ENCODE assay signal across 25 cellular contexts in genomic region chr2:120028795-120029194, GRCh38.
"Had no signal": no experiment of that assay in that cellular context is flagged by ENCODE, and none has a peak within 500 bp of the region (broad histone marks: within the 10 kb centered on the region; RNA-seq: fewer than 3 reads in every experiment).

No MANE protein-coding gene starts in this region.

- H3K9me3 ChIP-seq: colonic mucosa, esophagus muscularis mucosa, gastroesophageal sphincter, lower lobe of right lung had no signal

- ATAC-seq: effector memory CD8-positive, alpha-beta T cell; foreskin keratinocyte; gastroesophageal sphincter; heart left ventricle; left colon; left lobe of liver; left ventricle myocardium superior; lower lobe of right lung had no signal

- H3K4me3 Mint-ChIP-seq: dendritic cell treated with granulocyte-macrophage colony-stimulating factor and Interleukin-4, amounts not matched to agents 40 ng/mL and 50 ng/mL, for 4 days; effector memory CD8-positive, alpha-beta T cell; endodermal cell; immature natural killer cell had no signal

- FAIRE-seq: endometrium, endothelial cell of umbilical vein, frontal cortex, kidney had no signal

- H3K4me1 ChIP-seq: colonic mucosa, foreskin keratinocyte, gastroesophageal sphincter, heart left ventricle, lower lobe of right lung had no signal

- DNase-seq: colonic mucosa; cortex of kidney; effector CD8-positive, alpha-beta T cell; effector memory CD8-positive, alpha-beta T cell; endodermal cell; foreskin keratinocyte; heart left ventricle; hypothalamus; immature natural killer cell; islet precursor cell; kidney; kidney glomerular epithelial cell; left colon; left ventricle myocardium superior; lower lobe of right lung; mesenchymal stem cell; midbrain had no signal

- H2AFZ ChIP-seq: hepatocyte had no signal

- H3K27ac Mint-ChIP-seq: dendritic cell treated with granulocyte-macrophage colony-stimulating factor and Interleukin-4, amounts not matched to agents 40 ng/mL and 50 ng/mL, for 4 days; effector memory CD8-positive, alpha-beta T cell; endodermal cell; immature natural killer cell had no signal

- H3K36me3 ChIP-seq: colonic mucosa, esophagus muscularis mucosa, lower lobe of right lung had no signal

- H3K27me3 ChIP-seq: colonic mucosa, esophagus muscularis mucosa, foreskin keratinocyte, gastroesophageal sphincter, heart left ventricle, hepatocyte had no signal

- H3K27me3 Mint-ChIP-seq: dendritic cell treated with granulocyte-macrophage colony-stimulating factor and Interleukin-4, amounts not matched to agents 40 ng/mL and 50 ng/mL, for 4 days; effector memory CD8-positive, alpha-beta T cell had no signal

- H3K4me2 ChIP-seq: hepatocyte had no signal

- H3K27ac ChIP-seq: colonic mucosa, esophagus muscularis mucosa, foreskin keratinocyte, gastroesophageal sphincter, heart left ventricle, hepatocyte, lower lobe of right lung had no signal

- H3K4me3 ChIP-seq: colonic mucosa, esophagus muscularis mucosa, gastroesophageal sphincter, heart left ventricle, hepatocyte, lower lobe of right lung had no signal

- H3K9me3 Mint-ChIP-seq: effector memory CD8-positive, alpha-beta T cell had no signal

- H3K4me1 Mint-ChIP-seq: endodermal cell, immature natural killer cell had no signal
